In the genomic region with DNA sequence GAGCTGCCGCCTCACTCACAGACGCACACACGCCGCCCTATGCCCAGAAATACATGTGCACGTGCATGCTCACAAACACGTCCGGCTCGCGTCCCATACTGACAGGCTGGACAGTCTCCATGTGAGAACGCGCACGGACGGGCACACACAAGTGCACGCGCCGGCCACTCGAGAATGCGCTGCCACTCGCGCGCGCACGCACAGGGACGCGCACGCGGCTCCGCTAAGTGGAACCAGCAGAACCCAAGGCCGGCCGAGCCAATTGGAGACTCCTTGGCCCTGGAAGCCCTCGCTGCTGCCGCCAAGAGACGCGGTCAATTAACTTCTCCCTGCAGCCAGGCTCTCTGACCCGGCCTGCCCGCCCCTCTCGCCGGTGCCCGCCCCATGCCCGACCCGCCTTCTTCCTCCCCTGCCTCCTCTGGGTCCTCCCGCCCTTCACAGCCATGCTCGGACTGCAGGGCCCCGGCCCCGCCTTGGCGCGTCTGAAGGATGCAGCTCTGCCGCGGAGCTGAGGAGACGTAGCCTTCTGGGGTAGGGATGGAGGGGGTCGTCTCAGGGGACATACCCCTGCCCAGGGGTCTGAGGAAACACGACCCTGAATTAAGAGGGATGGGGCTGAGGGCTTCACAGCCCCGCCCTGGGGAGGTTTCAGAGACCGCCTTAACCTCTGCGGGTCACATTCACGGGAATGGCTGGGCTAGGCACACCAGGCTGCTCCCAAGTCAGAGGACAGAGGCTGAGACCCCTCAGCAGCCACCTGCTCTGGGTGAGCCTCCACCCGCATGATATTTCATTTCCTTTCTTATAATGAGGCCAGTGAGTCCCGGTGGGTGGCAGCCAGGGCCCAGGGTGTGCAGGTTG, we compare ENCODE assay signal across 8 cellular contexts. TPM values are rescaled to one million over a fixed set of nuclear protein-coding genes. Genes with fewer than 3 reads are reported as not detected.
DNase-seq lines count a peak whose midpoint lies in the region; ATAC-seq and TF ChIP-seq lines count a peak whose summit lies in the region.

No MANE protein-coding gene starts in this region.

- peaks cover 6% of the 10 kb centered on the region for H3K4me1 Mint-ChIP-seq in T-helper 1 cell treated with Interleukin-12 subunit alpha and Interleukin-12 subunit beta and Interleukin-4 antibody, amounts not matched to agents 30 μg/mL and 1 μg/mL, for 36 hours (ENCODE audit: low read depth)

- H3K36me3 ChIP-seq in body of pancreas (replicated peaks in 1 of 2; ENCODE audit: insufficient read depth in 1 of 2, low read depth in 2 of 2) (no peaks in the 10 kb centered on the region), hepatocyte (replicated peaks; ENCODE audit: insufficient read depth, low read depth) (no peaks in the 10 kb centered on the region)

- H2AFZ ChIP-seq in hepatocyte, result no peak overlapping the region

- no peak overlapping the region for H3K27ac Mint-ChIP-seq in T-helper 1 cell treated with Interleukin-12 subunit alpha and Interleukin-12 subunit beta and Interleukin-4 antibody, amounts not matched to agents 30 μg/mL and 1 μg/mL, for 36 hours

- no peaks in the 10 kb centered on the region for H3K9me2 ChIP-seq in hepatocyte (replicated peaks; ENCODE audit: insufficient read depth)

- 6 to 7% methylated on average over 27 to 58 of the region's 58 CpGs for WGBS in body of pancreas, 2 donors
- WGBS in hepatocyte (ENCODE audit: low lambda C conversion rate, missing lambda C conversion rate), result 9% methylated on average over 53 of the region's 58 CpGs

- TF ChIP-seq POLR2A in body of pancreas (IDR thresholded peaks at IDR 0.05), result no peak

- peak overlapping the region; percentile 86 for H3K4me2 ChIP-seq in hepatocyte

- peak overlapping the region; percentile 14 for H3K4me3 Mint-ChIP-seq in T-helper 1 cell treated with Interleukin-12 subunit alpha and Interleukin-12 subunit beta and Interleukin-4 antibody, amounts not matched to agents 30 μg/mL and 1 μg/mL, for 36 hours

- H3K27me3 ChIP-seq in body of pancreas (no peaks in the 10 kb centered on the region), hepatocyte (no peaks in the 10 kb centered on the region)

- DNase-seq in T-helper 1 cell, result no peak
- DNase-seq in NCI-H2227 (lab: John Stamatoyannopoulos, UW; ENCODE audit: unreplicated experiment), result peak; percentile 66
- DNase-seq in body of pancreas, result peak; percentile 57 to 80 (median 75)
- peak; percentile 83 for DNase-seq in hepatocyte (ENCODE audit: low spot score)
- peak; percentile 49 to 97 (median 80) for DNase-seq in posterior cingulate gyrus
- DNase-seq in SW 1271 (lab: John Stamatoyannopoulos, UW), result no peak

- peak in 3 of 7 experiments; percentile 7 to 15 (median 7) for TF ChIP-seq CTCF in body of pancreas (IDR thresholded peaks at IDR 0.05)
- peak; percentile 10 for TF ChIP-seq CTCF in hepatocyte (IDR thresholded peaks at IDR 0.05; ENCODE audit: poor library complexity)

- H3K4me1 ChIP-seq in body of pancreas (peaks cover 14% of the 10 kb centered on the region), hepatocyte (ENCODE audit: insufficient read depth) (peaks cover 26% of the 10 kb centered on the region)

- H3K36me3 Mint-ChIP-seq in T-helper 1 cell treated with Interleukin-12 subunit alpha and Interleukin-12 subunit beta and Interleukin-4 antibody, amounts not matched to agents 30 μg/mL and 1 μg/mL, for 36 hours (ENCODE audit: low read depth), result no peaks in the 10 kb centered on the region

- peaks cover 71% of the 10 kb centered on the region for H3K27me3 Mint-ChIP-seq in T-helper 1 cell treated with Interleukin-12 subunit alpha and Interleukin-12 subunit beta and Interleukin-4 antibody, amounts not matched to agents 30 μg/mL and 1 μg/mL, for 36 hours (ENCODE audit: low read depth)

- H3K27ac ChIP-seq in body of pancreas, result peak overlapping the region in 1 of 4 donors; percentile 34
- H3K27ac ChIP-seq in hepatocyte, result no peak overlapping the region

- peaks cover 10% of the 10 kb centered on the region for H4K20me1 ChIP-seq in hepatocyte (ENCODE audit: insufficient read depth, poor library complexity, severe bottlenecking)

- peaks cover 8% of the 10 kb centered on the region for H3K79me2 ChIP-seq in hepatocyte

- no peaks in the 10 kb centered on the region for H3K9me3 Mint-ChIP-seq in T-helper 1 cell treated with Interleukin-12 subunit alpha and Interleukin-12 subunit beta and Interleukin-4 antibody, amounts not matched to agents 30 μg/mL and 1 μg/mL, for 36 hours

- intact Hi-C loops in body of pancreas (cut with DNase I), result no loop called here
- intact Hi-C loops in posterior cingulate gyrus (cut with DNase I), result no loop called here

- H3K9me3 ChIP-seq in body of pancreas (no peaks in the 10 kb centered on the region), hepatocyte (ENCODE audit: low read depth) (no peaks in the 10 kb centered on the region)

- no peak overlapping the region for H3K4me3 ChIP-seq in body of pancreas
- no peak overlapping the region for H3K4me3 ChIP-seq in hepatocyte

- ATAC-seq in body of pancreas (peak; percentile 66), HG02798 (IDR thresholded peaks at IDR 0.05; ENCODE audit: poor library complexity, unreplicated experiment) (no peak)

RNA-seq across cellular contexts. Expression of a gene that starts 15.0 kb away (rescaled TPM):
- 1 to 10 TPM; 1.8 to 8.2 TPM for total RNA-seq in body of pancreas
- total RNA-seq in hepatocyte, result 13.9 and 14.5 TPM in 2 replicates
- 29.4 and 31.0 TPM in 2 replicates for polyA plus RNA-seq in hepatocyte

RNA-seq across cellular contexts. Expression of a gene that starts 29.3 kb away (rescaled TPM):
- 10 to 100 TPM in 1 of 2 donors, not detected in 1; 10.4 TPM for total RNA-seq in body of pancreas
- total RNA-seq in hepatocyte, result 5.8 and 9.5 TPM in 2 replicates
- 7.4 and 9.7 TPM in 2 replicates for polyA plus RNA-seq in hepatocyte

Comparison
In these comparisons a context has a peak if more than half of its experiments do, and no peak if none do; other contexts are left out.
1. DNase-seq: peak in NCI-H2227 (single experiment), body of pancreas (4 of 4), hepatocyte (single experiment) and posterior cingulate gyrus (10 of 10); none in T-helper 1 cell (0 of 5) and SW 1271 (0 of 2).